In the genomic region with DNA sequence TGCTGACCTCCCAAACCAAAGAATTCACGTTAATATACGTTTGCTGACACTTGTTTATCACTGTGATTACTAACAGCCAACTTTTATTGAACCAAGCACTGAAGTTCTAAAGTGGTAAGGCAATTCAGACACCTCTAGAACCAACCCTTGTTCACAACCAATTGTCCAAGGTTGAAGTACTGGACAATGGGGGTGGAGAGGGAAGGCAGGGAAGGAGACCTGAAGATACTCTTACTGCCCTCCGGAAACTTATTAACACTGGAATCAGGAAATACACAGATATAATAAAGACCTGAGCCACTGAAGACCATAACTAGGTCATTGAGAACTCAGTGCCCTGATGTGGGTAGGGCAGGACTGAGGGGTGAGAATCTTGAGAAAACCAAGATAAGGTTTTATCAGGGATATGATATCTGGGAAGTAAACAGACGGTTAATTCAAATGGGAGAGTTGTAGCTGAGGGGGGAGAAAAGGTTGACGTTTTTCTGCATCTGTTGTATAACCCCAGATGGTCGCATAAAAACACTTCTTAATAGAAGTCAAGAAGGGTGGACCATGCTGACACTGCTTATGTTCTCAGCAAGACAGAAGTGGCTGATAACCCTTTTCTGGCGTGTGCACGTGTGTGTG, we compare ENCODE assay signal across 1 cellular context.
A peak's percentile ranks its signal among the peaks of the same experiment; 100 is the strongest.
TF ChIP-seq lines count a peak whose summit lies in the region.

No MANE protein-coding gene starts in this region.

TF ChIP-seq in K562, 482 proteins besides CTCF, POLR2A, EP300 and RAD21 (continued from another document):
- TF ChIP-seq, protein P1, sequence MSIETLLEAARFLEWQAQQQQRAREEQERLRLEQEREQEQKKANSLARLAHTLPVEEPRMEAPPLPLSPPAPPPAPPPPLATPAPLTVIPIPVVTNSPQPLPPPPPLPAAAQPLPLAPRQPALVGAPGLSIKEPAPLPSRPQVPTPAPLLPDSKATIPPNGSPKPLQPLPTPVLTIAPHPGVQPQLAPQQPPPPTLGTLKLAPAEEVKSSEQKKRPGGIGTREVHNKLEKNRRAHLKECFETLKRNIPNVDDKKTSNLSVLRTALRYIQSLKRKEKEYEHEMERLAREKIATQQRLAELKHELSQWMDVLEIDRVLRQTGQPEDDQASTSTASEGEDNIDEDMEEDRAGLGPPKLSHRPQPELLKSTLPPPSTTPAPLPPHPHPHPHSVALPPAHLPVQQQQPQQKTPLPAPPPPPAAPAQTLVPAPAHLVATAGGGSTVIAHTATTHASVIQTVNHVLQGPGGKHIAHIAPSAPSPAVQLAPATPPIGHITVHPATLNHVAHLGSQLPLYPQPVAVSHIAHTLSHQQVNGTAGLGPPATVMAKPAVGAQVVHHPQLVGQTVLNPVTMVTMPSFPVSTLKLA (conservative IDR thresholded peaks at IDR 0.05): 0 out of 4 replicates have a peak, but pooled peaks of 1 of the 2 experiments have one; percentile 31
- TF ChIP-seq, protein P2, sequence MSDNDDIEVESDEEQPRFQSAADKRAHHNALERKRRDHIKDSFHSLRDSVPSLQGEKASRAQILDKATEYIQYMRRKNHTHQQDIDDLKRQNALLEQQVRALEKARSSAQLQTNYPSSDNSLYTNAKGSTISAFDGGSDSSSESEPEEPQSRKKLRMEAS (CRISPR knock-in tag; IDR thresholded peaks at IDR 0.05): no peak
